9 cellular contexts compared by ENCODE assay signal in genomic region chr12:1932264-1932777, GRCh38. TPM values are rescaled to one million over a fixed set of nuclear protein-coding genes. Genes with fewer than 3 reads are reported as not detected.
DNase-seq lines count a peak whose midpoint lies in the region; ATAC-seq and TF ChIP-seq lines count a peak whose summit lies in the region.
"Had no signal": no experiment of that assay in that cellular context is flagged by ENCODE, and none has a peak within 500 bp of the region (broad histone marks: within the 10 kb centered on the region; RNA-seq: fewer than 3 reads in every experiment).

No MANE protein-coding gene starts in this region.

- H3K27ac ChIP-seq in stomach (peak overlapping the region in 2 of 5 donors; percentile 46 to 61), gastrocnemius medialis (no peak overlapping the region)

- no peak for TF ChIP-seq POLR2A in stomach (IDR thresholded peaks at IDR 0.05)
- no peak for TF ChIP-seq POLR2A in gastrocnemius medialis (IDR thresholded peaks at IDR 0.05)

- peak; percentile 65 for ATAC-seq in GM21390 (IDR thresholded peaks at IDR 0.05; ENCODE audit: unreplicated experiment)
- ATAC-seq in activated B cell treated with CpG ODN at 0.5 μM for 24 hours (ENCODE audit: low read depth) = peak; percentile 40
- no peak for ATAC-seq in HG03025 (IDR thresholded peaks at IDR 0.05; ENCODE audit: low FRiP score, unreplicated experiment)
- no peak for ATAC-seq in gastrocnemius medialis

- no peaks in the 10 kb centered on the region for H3K36me3 ChIP-seq in stomach
- no peaks in the 10 kb centered on the region for H3K36me3 ChIP-seq in gastrocnemius medialis

- H3K27me3 ChIP-seq in stomach = no peaks in the 10 kb centered on the region
- H3K27me3 ChIP-seq in gastrocnemius medialis = no peaks in the 10 kb centered on the region

- peaks cover 27 to 76% (median 43%) of the 10 kb centered on the region in 4 donors for H3K4me1 ChIP-seq in stomach
- H3K4me1 ChIP-seq in gastrocnemius medialis = peaks cover 21 to 31% of the 10 kb centered on the region in 2 donors

- in situ Hi-C loops in gastrocnemius medialis (cut with MboI; ENCODE audit: low sequenced_read_pairs in 4 of 4) = no loop called here

- 16 to 34% (median 28%) methylated on average over 16 of the region's 16 CpGs for WGBS in stomach, 5 donors

- no peak overlapping the region for H3K27ac Mint-ChIP-seq in activated B cell treated with CpG ODN at 0.5 μM for 24 hours

- TF ChIP-seq CTCF in activated B cell treated with CpG ODN at 0.5 μM for 24 hours (IDR thresholded peaks at IDR 0.05) (no peak), stomach (IDR thresholded peaks at IDR 0.05) (no peak), gastrocnemius medialis (IDR thresholded peaks at IDR 0.05 in 4 of 5, conservative IDR thresholded peaks at IDR 0.05 in 1 of 5) (no peak)

- no peak overlapping the region for H3K4me3 ChIP-seq in stomach
- H3K4me3 ChIP-seq in gastrocnemius medialis = no peak overlapping the region

- H3K27me3 Mint-ChIP-seq in activated B cell treated with CpG ODN at 0.5 μM for 24 hours = no peaks in the 10 kb centered on the region

- no peaks in the 10 kb centered on the region for H3K9me3 ChIP-seq in stomach
- H3K9me3 ChIP-seq in gastrocnemius medialis = no peaks in the 10 kb centered on the region

- H3K9me3 Mint-ChIP-seq in activated B cell treated with CpG ODN at 0.5 μM for 24 hours = no peaks in the 10 kb centered on the region

- intact Hi-C loops in activated B cell treated with CpG ODN at 0.5 μM for 24 hours (cut with micrococcal nuclease) (loop anchor here (2.0 to 10.0 kb wide), 2 partner anchors 14 to 818 kb away; partner anchors contain the start of gene CACNA2D4), stomach (cut with DNase I; ENCODE audit: low total_unique reads) (loop anchor here (10.0 kb wide), 1 partner anchor 298 kb away; no protein-coding TSS in a partner anchor), gastrocnemius medialis (cut with DNase I; ENCODE audit: low total_unique reads) (no loop called here)

- peaks cover 54% of the 10 kb centered on the region for H3K4me1 Mint-ChIP-seq in activated B cell treated with CpG ODN at 0.5 μM for 24 hours

- DNase-seq in activated B cell treated with CpG ODN at 0.5 μM for 24 hours (no peak), hypothalamus (lab: John Stamatoyannopoulos, UW) (peak in 35 of 51 donors; percentile 18 to 79 (median 54)), stomach (peak; percentile 81), iPS-NIHi7 (ENCODE audit: extremely low spot score) (no peak), GM19240 (ENCODE audit: insufficient read length, low spot score) (no peak), gastrocnemius medialis (no peak)
- DNase-seq: stimulated activated CD4-positive, alpha-beta T cell treated with anti-CD3 and anti-CD28 coated beads, Interleukin-4, amount 100 ng/mL, for 24 hours had no signal

- POLR2A ChIA-PET in activated B cell treated with CpG ODN at 0.5 μM for 24 hours (lab: Charles Lee) = interaction anchor here (1.1 to 2.3 kb wide), 2 partner anchors 8 to 13 kb away, joined by 4 to 13 read pairs; no protein-coding TSS in a partner anchor

- TF ChIP-seq EP300 in stomach (IDR thresholded peaks at IDR 0.05) = peak; percentile 73

- peak overlapping the region; percentile 60 for H3K4me3 Mint-ChIP-seq in activated B cell treated with CpG ODN at 0.5 μM for 24 hours

- peaks cover 3% of the 10 kb centered on the region for H3K36me3 Mint-ChIP-seq in activated B cell treated with CpG ODN at 0.5 μM for 24 hours (ENCODE audit: low read depth)

- CTCF ChIA-PET in activated B cell treated with CpG ODN at 0.5 μM for 24 hours (lab: Charles Lee) = interaction anchor here (1.0 to 1.8 kb wide), 2 partner anchors 141 to 279 kb away, joined by 4 to 7 read pairs; no protein-coding TSS in a partner anchor

RNA-seq across cellular contexts. Expression of gene CACNA2D4, which starts 13.9 kb away (rescaled TPM):
- 2.1 and 2.8 TPM in 2 replicates for total RNA-seq in activated B cell treated with CpG ODN at 0.5 μM for 24 hours
- 1 to 10 TPM in 3 of 5 donors, under 1 TPM in 1, not detected in 1; 0.58 to 3.5 (median 1.5) TPM for total RNA-seq in stomach
- polyA plus RNA-seq in stomach = 1 to 10 TPM; 1.8 to 3.2 (median 1.9) TPM
- 1 to 10 TPM in 2 of 4 donors, under 1 TPM in 2; 0.25 to 3.1 (median 0.68) TPM for total RNA-seq in gastrocnemius medialis

Comparison
In these comparisons a context has a peak if more than half of its experiments do, and no peak if none do; other contexts are left out.
1. ATAC-seq: peak in GM21390 (single experiment) and activated B cell treated with CpG ODN at 0.5 μM for 24 hours (single experiment); none in HG03025 (single experiment) and gastrocnemius medialis (0 of 2).
2. DNase-seq: peak in hypothalamus (35 of 51) and stomach (single experiment); none in activated B cell treated with CpG ODN at 0.5 μM for 24 hours (single experiment), iPS-NIHi7 (single experiment), GM19240 (single experiment) and gastrocnemius medialis (0 of 2).